Comparison of ENCODE assay signal across 8 cellular contexts in genomic region chr5:5419291-5420210, GRCh38. TPM values are rescaled to one million over a fixed set of nuclear protein-coding genes. Genes with fewer than 3 reads are reported as not detected.
DNase-seq lines count a peak whose midpoint lies in the region; ATAC-seq and TF ChIP-seq lines count a peak whose summit lies in the region.

No MANE protein-coding gene starts in this region.

- no peaks in the 10 kb centered on the region for H3K9me3 ChIP-seq in BE2C
- H3K9me3 ChIP-seq in H9 (ENCODE audit: control insufficient read depth, low read depth, low read length) = no peaks in the 10 kb centered on the region

- H4K5ac ChIP-seq in H9 (ENCODE audit: insufficient read length, low read depth, low read length) = no peak overlapping the region

- H3K4me3 ChIP-seq in BE2C (ENCODE audit: low read depth, low read length) = no peak overlapping the region
- no peak overlapping the region for H3K4me3 ChIP-seq in cardiac fibroblast (replicated peaks in 1 of 2; ENCODE audit: low read depth in 2 of 2, low read length in 2 of 2)

- H2BK20ac ChIP-seq in H9 (ENCODE audit: low read depth, low read length, poor library complexity, severe bottlenecking) = no peak overlapping the region

- H3K36me3 Mint-ChIP-seq in H9 (ENCODE audit: insufficient read depth in 1 of 3, low read depth in 3 of 3) (peaks cover 0 to 3% (median 0%) of the 10 kb centered on the region in 3 experiments; a peak in 2 of 7 replicates), immature natural killer cell (peaks cover 0 to 7% (median 7%) of the 10 kb centered on the region in 3 donors)
- peaks cover 0 to 13% (median 10%) of the 10 kb centered on the region in 3 donors for H3K36me3 Mint-ChIP-seq in naive thymus-derived CD8-positive, alpha-beta T cell

- no peak overlapping the region for H2BK5ac ChIP-seq in H9 (ENCODE audit: insufficient read length, low read length)

- H3K23me2 ChIP-seq in H9 (ENCODE audit: insufficient read length, low read depth, low read length, poor library complexity, severe bottlenecking) = peaks cover 14% of the 10 kb centered on the region

- H3K79me2 ChIP-seq in H9 (ENCODE audit: insufficient read depth, low read length) = peaks cover 16% of the 10 kb centered on the region

- no peak overlapping the region for H3K9ac ChIP-seq in H9 (ENCODE audit: extremely low read depth, insufficient read length, low read length)

- no peak overlapping the region for H4K8ac ChIP-seq in H9 (replicated peaks; ENCODE audit: insufficient read length, low read depth, low read length)

- no peak overlapping the region for H3K27ac ChIP-seq in H9 (ENCODE audit: insufficient read length, low read depth, low read length)

- H3K27ac Mint-ChIP-seq in H9 = 0 out of 7 replicates have a peak overlapping the region, but pooled peaks of 1 of the 3 experiments have one; percentile 44
- H3K27ac Mint-ChIP-seq in immature natural killer cell = no peak overlapping the region
- H3K27ac Mint-ChIP-seq in naive thymus-derived CD8-positive, alpha-beta T cell = peak overlapping the region in 3 of 10 donors; percentile 1 to 23 (median 19)

- DNase-seq in BE2C (peak; percentile 30), H9 (peak; percentile 46), NCI-H69 (lab: John Stamatoyannopoulos, UW) (peak; percentile 60), cardiac fibroblast (ENCODE audit: low read depth in 2 of 2) (peak; percentile 77 to 80), midbrain (lab: John Stamatoyannopoulos, UW) (peak; percentile 22), immature natural killer cell (no peak)
- no peak for DNase-seq in naive thymus-derived CD8-positive, alpha-beta T cell

- POLR2A ChIA-PET in naive thymus-derived CD8-positive, alpha-beta T cell (lab: Charles Lee) = no interaction called here

- peaks cover 4% of the 10 kb centered on the region for H3K79me1 ChIP-seq in H9 (ENCODE audit: insufficient read depth, low read depth, low read length, poor library complexity, severe bottlenecking)

- no peak overlapping the region for H3K23ac ChIP-seq in H9 (ENCODE audit: insufficient read length, low read depth, low read length)

- no peak overlapping the region for H3K18ac ChIP-seq in H9 (ENCODE audit: insufficient read length, low read depth, low read length)

- H3K4me3 Mint-ChIP-seq in H9 = no peak overlapping the region
- no peak overlapping the region for H3K4me3 Mint-ChIP-seq in immature natural killer cell
- H3K4me3 Mint-ChIP-seq in naive thymus-derived CD8-positive, alpha-beta T cell = no peak overlapping the region

- H2AK5ac ChIP-seq in H9 (ENCODE audit: insufficient read length, low read length) = no peak overlapping the region

- H3T11ph ChIP-seq in H9 (ENCODE audit: low read length) = no peak overlapping the region

- H2BK15ac ChIP-seq in H9 (ENCODE audit: low read depth, low read length) = no peak overlapping the region

- H2BK12ac ChIP-seq in H9 (ENCODE audit: insufficient read length, low read depth, low read length) = no peak overlapping the region

- H3K36me3 ChIP-seq in BE2C = no peaks in the 10 kb centered on the region

- H3K4me1 ChIP-seq in BE2C (no peaks in the 10 kb centered on the region), H9 (ENCODE audit: insufficient read depth, low read length) (peaks cover 6% of the 10 kb centered on the region; the same call in 1 of the 2 replicates)

- H4K20me1 ChIP-seq in H9 (ENCODE audit: control insufficient read depth, insufficient read depth, insufficient read length) = no peaks in the 10 kb centered on the region

- H3K14ac ChIP-seq in H9 (ENCODE audit: insufficient read depth, low read length) = no peak overlapping the region

- TF ChIP-seq CTCF in BE2C (IDR thresholded peaks at IDR 0.05; ENCODE audit: low read depth, low read length) = peak; percentile 93
- peak; percentile 85 for TF ChIP-seq CTCF in H9 (conservative IDR thresholded peaks at IDR 0.05)
- peak; percentile 77 for TF ChIP-seq CTCF in cardiac fibroblast (IDR thresholded peaks at IDR 0.05; ENCODE audit: low read depth, low read length)

- H3K4me1 Mint-ChIP-seq in H9 (peaks cover 21 to 28% of the 10 kb centered on the region in 2 experiments), immature natural killer cell (peaks cover 15 to 20% of the 10 kb centered on the region in 2 donors)
- H3K4me1 Mint-ChIP-seq in naive thymus-derived CD8-positive, alpha-beta T cell = peaks cover 12 to 19% (median 16%) of the 10 kb centered on the region in 4 donors

- no peak overlapping the region for H3K4me2 ChIP-seq in H9 (ENCODE audit: insufficient read depth, insufficient read length, low read length)

- no peak overlapping the region for H2AFZ ChIP-seq in H9 (ENCODE audit: low read length)

- H4K91ac ChIP-seq in H9 (ENCODE audit: insufficient read length, low read depth, low read length) = no peak overlapping the region

- no peak overlapping the region for H3K4ac ChIP-seq in H9 (ENCODE audit: low read depth, low read length)

- H2BK120ac ChIP-seq in H9 (ENCODE audit: low read depth, low read length, poor library complexity, severe bottlenecking) = no peak overlapping the region

- no peaks in the 10 kb centered on the region for H3K9me3 Mint-ChIP-seq in H9
- H3K9me3 Mint-ChIP-seq in immature natural killer cell = no peaks in the 10 kb centered on the region
- no peaks in the 10 kb centered on the region for H3K9me3 Mint-ChIP-seq in naive thymus-derived CD8-positive, alpha-beta T cell

- WGBS in H9 (ENCODE audit: extremely low coverage, insufficient read length, low lambda C conversion rate) = no CpG with 5 or more reads among the region's 11 CpGs

- ATAC-seq in naive thymus-derived CD8-positive, alpha-beta T cell = no peak
- ATAC-seq in HG03139 (IDR thresholded peaks at IDR 0.05; ENCODE audit: unreplicated experiment) = no peak

- H3K27me3 ChIP-seq in BE2C = no peaks in the 10 kb centered on the region
- H3K27me3 ChIP-seq in H9 (ENCODE audit: insufficient read depth, low read length) = no peaks in the 10 kb centered on the region

- H3K27me3 Mint-ChIP-seq in H9 (ENCODE audit: low read depth) (no peaks in the 10 kb centered on the region; the same call in 1 of the 2 replicates), immature natural killer cell (ENCODE audit: low read depth in 3 of 3) (peaks cover 4 to 17% (median 14%) of the 10 kb centered on the region in 3 donors)
- no peaks in the 10 kb centered on the region for H3K27me3 Mint-ChIP-seq in naive thymus-derived CD8-positive, alpha-beta T cell

- no peak overlapping the region for H3K56ac ChIP-seq in H9 (ENCODE audit: insufficient read length, low read depth, low read length)

RNA-seq across cellular contexts. Expression of gene ICE1, which starts 2.9 kb away (rescaled TPM):
- 69.6 TPM for polyA plus RNA-seq in BE2C (2012; ENCODE audit: insufficient read depth, insufficient read length, low read depth)
- total RNA-seq in H9 (2021) = 45.1 and 47.1 TPM in 2 replicates
- 10 to 100 TPM; 11.9 to 19.3 (median 13.5) TPM for polyA plus RNA-seq in immature natural killer cell
- 10 to 100 TPM; 50.8 to 53.3 TPM for total RNA-seq in naive thymus-derived CD8-positive, alpha-beta T cell
- polyA plus RNA-seq in naive thymus-derived CD8-positive, alpha-beta T cell = 10 to 100 TPM; 16.1 to 18.8 (median 16.3) TPM

Comparison
In these comparisons a context has a peak if more than half of its experiments do, and no peak if none do; other contexts are left out.
1. DNase-seq: peak in BE2C (single experiment), H9 (single experiment), NCI-H69 (single experiment), cardiac fibroblast (2 of 2) and midbrain (single experiment); none in immature natural killer cell (0 of 3) and naive thymus-derived CD8-positive, alpha-beta T cell (0 of 10).
2. Peak in every context shown above with its lines, with median percentiles within 50 percentile points of each other: CTCF ChIP-seq.